In genomic region chr1:199847021-199847420, GRCh38 we compare ENCODE assay signal across 34 cellular contexts.
DNase-seq lines count a peak whose midpoint lies in the region; TF ChIP-seq lines count a peak whose summit lies in the region.
"Had no signal": no experiment of that assay in that cellular context is flagged by ENCODE, and none has a peak within 500 bp of the region (broad histone marks: within the 10 kb centered on the region; RNA-seq: fewer than 3 reads in every experiment).

No MANE protein-coding gene starts in this region.

- H2BK20ac ChIP-seq in H9 (ENCODE audit: low read depth, low read length, poor library complexity, severe bottlenecking) = no peak overlapping the region

- no peaks in the 10 kb centered on the region for H3K79me1 ChIP-seq in H9 (ENCODE audit: insufficient read depth, low read depth, low read length, poor library complexity, severe bottlenecking)

- H3K14ac ChIP-seq in H9 (ENCODE audit: insufficient read depth, low read length) = no peak overlapping the region

- H3K36me3 Mint-ChIP-seq in H9 (ENCODE audit: insufficient read depth in 1 of 3, low read depth in 3 of 3) = no peaks in the 10 kb centered on the region
- H3K36me3 Mint-ChIP-seq: CD14-positive monocyte; CD4-positive, alpha-beta memory T cell; CD4-positive, CD25-positive, alpha-beta regulatory T cell; CD8-positive, alpha-beta memory T cell; CD8-positive, alpha-beta T cell had no signal

- no peak overlapping the region for H3K27ac ChIP-seq in thyroid gland
- no peak overlapping the region for H3K27ac ChIP-seq in H9 (ENCODE audit: insufficient read length, low read depth, low read length)
- H3K27ac ChIP-seq: 22Rv1; A549; BLaER1; BLaER1 treated with 17β-estradiol and CSF1 and Interleukin-3, amounts not matched to agents 10 nM and 100 nM; C4-2B had no signal

- H3K4ac ChIP-seq in H9 (ENCODE audit: low read depth, low read length) = no peak overlapping the region

- no peaks in the 10 kb centered on the region for H3K27me3 Mint-ChIP-seq in H9 (ENCODE audit: low read depth)

- H3K9me3 Mint-ChIP-seq in H9 = no peaks in the 10 kb centered on the region; a peak in 1 of 5 replicates
- H3K9me3 Mint-ChIP-seq: CD4-positive, alpha-beta memory T cell; CD8-positive, alpha-beta T cell had no signal

- H4K8ac ChIP-seq in H9 (replicated peaks; ENCODE audit: insufficient read length, low read depth, low read length) = no peak overlapping the region

- H3K27ac Mint-ChIP-seq in H9 = no peak overlapping the region
- H3K27ac Mint-ChIP-seq: B cell; CD4-positive, alpha-beta memory T cell; CD4-positive, alpha-beta T cell; CD8-positive, alpha-beta memory T cell; CD8-positive, alpha-beta T cell had no signal

- H2AFZ ChIP-seq in H9 (ENCODE audit: low read length) = no peak overlapping the region

- intact Hi-C loops in thyroid gland (cut with DNase I) = no loop called here

- H3K56ac ChIP-seq in H9 (ENCODE audit: insufficient read length, low read depth, low read length) = no peak overlapping the region

- no peak overlapping the region for H2AK5ac ChIP-seq in H9 (ENCODE audit: insufficient read length, low read length)

- no peaks in the 10 kb centered on the region for H4K20me1 ChIP-seq in H9 (ENCODE audit: control insufficient read depth, insufficient read depth, insufficient read length)
- H4K20me1 ChIP-seq: BLaER1; BLaER1 treated with 17β-estradiol and CSF1 and Interleukin-3, amounts not matched to agents 10 nM and 100 nM had no signal

- no peak overlapping the region for H2BK12ac ChIP-seq in H9 (ENCODE audit: insufficient read length, low read depth, low read length)

- H3K4me3 ChIP-seq in thyroid gland (replicated peaks in 1 of 3) = no peak overlapping the region
- H3K4me3 ChIP-seq: A549; BLaER1; BLaER1 treated with 17β-estradiol and CSF1 and Interleukin-3, amounts not matched to agents 10 nM and 100 nM had no signal

- peaks cover 4 to 7% of the 10 kb centered on the region in 2 donors for H3K4me1 ChIP-seq in thyroid gland
- no peaks in the 10 kb centered on the region for H3K4me1 ChIP-seq in H9 (ENCODE audit: insufficient read depth, low read length)
- H3K4me1 ChIP-seq: BE2C, BLaER1 had no signal

- CTCF ChIA-PET in GM10248 (lab: Yijun Ruan, JAX) = interaction anchor here (1.6 kb wide), 1 partner anchor 14 kb away, joined by 5 read pairs; no protein-coding TSS in a partner anchor

- no peaks in the 10 kb centered on the region for H3K36me3 ChIP-seq in thyroid gland
- H3K36me3 ChIP-seq: BE2C; BLaER1; BLaER1 treated with 17β-estradiol and CSF1 and Interleukin-3, amounts not matched to agents 10 nM and 100 nM had no signal

- no peak overlapping the region for H3K9ac ChIP-seq in H9 (ENCODE audit: extremely low read depth, insufficient read length, low read length)
- H3K9ac ChIP-seq: BLaER1; BLaER1 treated with 17β-estradiol and CSF1 and Interleukin-3, amounts not matched to agents 10 nM and 100 nM had no signal

- no peak overlapping the region for H2BK5ac ChIP-seq in H9 (ENCODE audit: insufficient read length, low read length)

- no peak overlapping the region for H3T11ph ChIP-seq in H9 (ENCODE audit: low read length)

- H3K4me2 ChIP-seq in H9 (ENCODE audit: insufficient read depth, insufficient read length, low read length) = no peak overlapping the region
- H3K4me2 ChIP-seq: A549; BLaER1; BLaER1 treated with 17β-estradiol and CSF1 and Interleukin-3, amounts not matched to agents 10 nM and 100 nM had no signal

- H2BK120ac ChIP-seq in H9 (ENCODE audit: low read depth, low read length, poor library complexity, severe bottlenecking) = no peak overlapping the region

- H3K4me3 Mint-ChIP-seq in H9 = no peak overlapping the region
- H3K4me3 Mint-ChIP-seq: B cell; CD14-positive monocyte; CD4-positive, alpha-beta memory T cell; CD4-positive, alpha-beta T cell; CD4-positive, CD25-positive, alpha-beta regulatory T cell; CD8-positive, alpha-beta memory T cell; CD8-positive, alpha-beta T cell had no signal

- H3K23me2 ChIP-seq in H9 (ENCODE audit: insufficient read length, low read depth, low read length, poor library complexity, severe bottlenecking) = no peaks in the 10 kb centered on the region

- no peak for TF ChIP-seq CTCF in thyroid gland (IDR thresholded peaks at IDR 0.05)
- TF ChIP-seq CTCF in H9 (conservative IDR thresholded peaks at IDR 0.05) = no peak
- no peak for TF ChIP-seq CTCF in GM10248 (IDR thresholded peaks at IDR 0.05; ENCODE audit: control extremely low read depth, extremely low read depth, low read depth, missing control alignments)

- WGBS in thyroid gland, 2 donors = 37 to 38% methylated on average over 8 of the region's 8 CpGs
- WGBS in H9 (ENCODE audit: extremely low coverage, insufficient read length, low lambda C conversion rate) = no CpG with 5 or more reads among the region's 8 CpGs

- no peaks in the 10 kb centered on the region for H3K79me2 ChIP-seq in H9 (ENCODE audit: insufficient read depth, low read length)

- H3K23ac ChIP-seq in H9 (ENCODE audit: insufficient read length, low read depth, low read length) = no peak overlapping the region

- no peak overlapping the region for H2BK15ac ChIP-seq in H9 (ENCODE audit: low read depth, low read length)

- peak; percentile 14 for DNase-seq in kidney tubule cell (ENCODE audit: low spot score)
- DNase-seq in left kidney (ENCODE audit: low read depth, low spot score) = peak; percentile 31
- peak; percentile 44 for DNase-seq in renal cortical epithelial cell (ENCODE audit: low read depth)
- peak; percentile 88 to 90 for DNase-seq in thyroid gland
- DNase-seq in DMS53 (lab: John Stamatoyannopoulos, UW) = no peak
- no peak for DNase-seq in H9
- DNase-seq in middle frontal gyrus (ENCODE audit: extremely low spot score, low spot score) = no peak
- DNase-seq in GM10248 (ENCODE audit: extremely low spot score) = no peak
- DNase-seq: 8988T; ACHN; AML-193; BE2C; C1 segment of cervical spinal cord; Caco-2; Calu3; CD4-positive, alpha-beta memory T cell; CD4-positive, alpha-beta T cell; CD4-positive, CD25-positive, alpha-beta regulatory T cell; CD8-positive, alpha-beta memory T cell; CD8-positive, alpha-beta T cell; COR-L47; DMS 273 treated with DMSO at 0.1 percent for 48 hours; DMS153; DMS79; DMS79 treated with DMSO at 0.1 percent for 48 hours; DND-41; EL had no signal

- H3K9me3 ChIP-seq in thyroid gland = no peaks in the 10 kb centered on the region
- no peaks in the 10 kb centered on the region for H3K9me3 ChIP-seq in H9 (ENCODE audit: control insufficient read depth, low read depth, low read length)
- H3K9me3 ChIP-seq: A549; BE2C; BLaER1; BLaER1 treated with 17β-estradiol and CSF1 and Interleukin-3, amounts not matched to agents 10 nM and 100 nM; Caco-2 had no signal

- H3K27me3 ChIP-seq in thyroid gland (no peaks in the 10 kb centered on the region), H9 (ENCODE audit: insufficient read depth, low read length) (no peaks in the 10 kb centered on the region)
- H3K27me3 ChIP-seq: BE2C; BLaER1; BLaER1 treated with 17β-estradiol and CSF1 and Interleukin-3, amounts not matched to agents 10 nM and 100 nM had no signal

- no peak overlapping the region for H4K5ac ChIP-seq in H9 (ENCODE audit: insufficient read length, low read depth, low read length)

- no peak overlapping the region for H3K18ac ChIP-seq in H9 (ENCODE audit: insufficient read length, low read depth, low read length)

- H3K4me1 Mint-ChIP-seq in H9 = peaks cover 0 to 3% of the 10 kb centered on the region in 2 experiments; a peak in 1 of 4 replicates
- H3K4me1 Mint-ChIP-seq: B cell; CD4-positive, alpha-beta memory T cell; CD4-positive, CD25-positive, alpha-beta regulatory T cell; CD8-positive, alpha-beta memory T cell had no signal

- POLR2A ChIA-PET in GM10248 (lab: Yijun Ruan, JAX) = no interaction called here

- H4K91ac ChIP-seq in H9 (ENCODE audit: insufficient read length, low read depth, low read length) = no peak overlapping the region

- TF ChIP-seq POLR2A in thyroid gland (IDR thresholded peaks at IDR 0.05) = no peak

Comparison
In these comparisons a context has a peak if more than half of its experiments do, and no peak if none do; other contexts are left out.
1. DNase-seq: peak in kidney tubule cell (single experiment), left kidney (single experiment), renal cortical epithelial cell (single experiment) and thyroid gland (2 of 2); none in DMS53 (single experiment), H9 (single experiment), middle frontal gyrus (single experiment) and GM10248 (single experiment).